In the genomic region with DNA sequence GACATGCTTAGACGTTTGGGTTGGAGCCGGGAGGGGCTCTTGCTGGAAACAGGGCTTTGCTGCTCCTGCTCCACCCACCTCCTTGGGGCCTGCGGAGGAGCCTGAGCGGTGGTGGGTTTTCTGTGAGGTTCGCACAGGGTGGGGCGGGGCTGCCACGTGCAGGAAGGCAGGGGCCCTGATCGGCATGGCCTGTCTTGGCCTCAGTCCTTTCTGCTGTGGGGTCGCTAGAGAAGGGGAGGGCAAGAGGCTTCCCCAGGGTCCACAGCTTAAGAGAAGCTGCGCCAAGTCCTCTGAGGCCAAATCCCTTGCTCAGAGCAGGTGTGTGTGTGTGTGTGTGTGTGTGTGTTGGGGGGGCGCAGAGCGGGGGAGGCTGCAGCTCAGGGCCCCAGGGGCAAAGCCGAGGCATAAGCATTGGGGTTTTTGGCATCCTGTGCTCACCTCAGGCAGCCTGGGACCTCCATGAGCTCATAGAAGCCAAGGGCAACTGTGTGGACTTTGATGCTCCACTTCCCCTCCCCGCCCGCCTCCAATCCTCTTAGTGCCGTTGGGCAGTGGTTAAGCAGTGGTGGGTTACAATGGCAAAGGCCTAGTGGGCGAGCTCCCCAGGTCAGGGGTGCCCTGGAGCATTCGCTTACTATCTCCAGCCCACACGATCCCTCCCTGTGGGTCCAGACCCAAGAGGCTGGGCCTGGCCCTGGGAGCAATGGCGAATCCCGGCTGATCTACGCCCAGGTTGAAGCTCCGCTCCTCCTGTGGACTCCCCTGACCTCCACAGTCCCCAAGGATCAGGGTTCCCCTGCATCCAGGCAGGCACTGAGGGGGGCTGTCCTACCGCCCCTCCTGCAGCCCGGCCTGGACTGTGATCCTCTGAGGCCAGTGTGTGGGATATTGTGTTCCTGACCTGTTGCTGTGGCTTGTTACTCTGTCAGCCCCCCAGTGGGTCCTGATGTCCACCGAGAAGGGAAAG, we compare ENCODE assay signal across 1 cellular context.
TF ChIP-seq lines count a peak whose summit lies in the region.

No MANE protein-coding gene starts in this region.

TF ChIP-seq in H1, 55 proteins besides CTCF, POLR2A, EP300 and RAD21:
- TF ChIP-seq MAFK (IDR thresholded peaks at IDR 0.05; ENCODE audit: low read depth, low read length) = no peak
- TF ChIP-seq, protein P1, sequence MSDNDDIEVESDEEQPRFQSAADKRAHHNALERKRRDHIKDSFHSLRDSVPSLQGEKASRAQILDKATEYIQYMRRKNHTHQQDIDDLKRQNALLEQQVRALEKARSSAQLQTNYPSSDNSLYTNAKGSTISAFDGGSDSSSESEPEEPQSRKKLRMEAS (IDR thresholded peaks at IDR 0.05) = no peak
- TF ChIP-seq KDM5A (IDR thresholded peaks at IDR 0.05; ENCODE audit: low read length) = no peak
- no peak for TF ChIP-seq SIRT6 (IDR thresholded peaks at IDR 0.05; ENCODE audit: low read length)
- TF ChIP-seq KDM4A (IDR thresholded peaks at IDR 0.05; ENCODE audit: low read depth, low read length, severe bottlenecking) = no peak
- TF ChIP-seq POU5F1 (IDR thresholded peaks at IDR 0.05; ENCODE audit: low read depth, low read length) = no peak
- no peak for TF ChIP-seq SIN3A (conservative IDR thresholded peaks at IDR 0.05 in 1 of 2, IDR thresholded peaks at IDR 0.05 in 1 of 2; ENCODE audit: low read depth in 1 of 2, low read length in 2 of 2)
- TF ChIP-seq SIX5 (IDR thresholded peaks at IDR 0.05; ENCODE audit: low read depth, low read length) = no peak
- TF ChIP-seq USF2 (IDR thresholded peaks at IDR 0.05; ENCODE audit: low read length) = no peak
- TF ChIP-seq SP4 (IDR thresholded peaks at IDR 0.05; ENCODE audit: low read length) = no peak
- no peak for TF ChIP-seq JUND (IDR thresholded peaks at IDR 0.05; ENCODE audit: low read length)
- no peak for TF ChIP-seq CHD2 (IDR thresholded peaks at IDR 0.05; ENCODE audit: low read length)
- TF ChIP-seq GTF2F1 (IDR thresholded peaks at IDR 0.05; ENCODE audit: borderline replicate concordance, low read depth, low read length) = no peak
- TF ChIP-seq, protein P2, sequence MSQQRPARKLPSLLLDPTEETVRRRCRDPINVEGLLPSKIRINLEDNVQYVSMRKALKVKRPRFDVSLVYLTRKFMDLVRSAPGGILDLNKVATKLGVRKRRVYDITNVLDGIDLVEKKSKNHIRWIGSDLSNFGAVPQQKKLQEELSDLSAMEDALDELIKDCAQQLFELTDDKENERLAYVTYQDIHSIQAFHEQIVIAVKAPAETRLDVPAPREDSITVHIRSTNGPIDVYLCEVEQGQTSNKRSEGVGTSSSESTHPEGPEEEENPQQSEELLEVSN (IDR thresholded peaks at IDR 0.05) = no peak
- TF ChIP-seq HDAC2 (IDR thresholded peaks at IDR 0.05; ENCODE audit: borderline replicate concordance in 1 of 2, low read depth in 2 of 2, low read length in 2 of 2) = no peak
- no peak for TF ChIP-seq BCL11A (IDR thresholded peaks at IDR 0.05; ENCODE audit: low read depth in 2 of 2, low read length in 2 of 2)
